ENCODE assay signal across 18 cellular contexts in the genomic region with DNA sequence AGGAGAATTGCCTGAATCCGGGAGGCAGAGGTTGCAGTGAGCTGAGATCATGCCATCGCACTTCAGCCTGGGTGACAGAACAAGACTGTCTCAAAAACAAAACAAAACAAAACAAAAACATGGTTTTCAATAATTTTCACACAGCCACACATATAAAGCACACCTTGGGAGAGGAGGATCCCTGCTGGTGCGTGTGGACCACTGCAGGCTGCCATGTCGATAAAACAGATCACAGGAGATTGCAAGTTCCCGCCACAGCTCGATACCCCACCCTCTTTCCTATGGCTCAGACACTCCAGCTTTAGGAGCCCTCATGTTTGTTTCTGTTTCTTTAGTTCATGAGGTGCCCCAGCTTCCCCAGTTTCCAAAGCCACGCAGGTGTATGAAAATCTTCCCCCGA. TPM values are rescaled to one million over a fixed set of nuclear protein-coding genes. Genes with fewer than 3 reads are reported as not detected.
A peak's percentile ranks its signal among the peaks of the same experiment; 100 is the strongest.
DNase-seq lines count a peak whose midpoint lies in the region; ATAC-seq and TF ChIP-seq lines count a peak whose summit lies in the region.
"Had no signal": no experiment of that assay in that cellular context is flagged by ENCODE, and none has a peak within 500 bp of the region (broad histone marks: within the 10 kb centered on the region; RNA-seq: fewer than 3 reads in every experiment).

No MANE protein-coding gene starts in this region.

- no peaks in the 10 kb centered on the region; the same call in 1 of the 2 replicates for H3K9me3 Mint-ChIP-seq in HFFc6

- H3K4me3 ChIP-seq in OCI-LY3 (ENCODE audit: low read length), result no peak overlapping the region
- H3K4me3 ChIP-seq in esophagus squamous epithelium, result no peak overlapping the region
- no peak overlapping the region for H3K4me3 ChIP-seq in retinal pigment epithelial cell (ENCODE audit: low read length)
- H3K4me3 ChIP-seq: BLaER1 treated with 17β-estradiol and CSF1 and Interleukin-3, amounts not matched to agents 10 nM and 100 nM; HAP-1; MG63 had no signal

- H3K4me1 Mint-ChIP-seq in HFFc6 (ENCODE audit: low read depth), result peaks cover 41% of the 10 kb centered on the region

- H3K4me2 ChIP-seq in OCI-LY3 (ENCODE audit: low read length), result peak overlapping the region; percentile 13
- H3K4me2 ChIP-seq: BLaER1 treated with 17β-estradiol and CSF1 and Interleukin-3, amounts not matched to agents 10 nM and 100 nM; KMS-11 had no signal

- no peak overlapping the region for H3K9ac ChIP-seq in OCI-LY3 (ENCODE audit: low read length)
- H3K9ac ChIP-seq: BLaER1 treated with 17β-estradiol and CSF1 and Interleukin-3, amounts not matched to agents 10 nM and 100 nM; KMS-11 had no signal

- H3K79me2 ChIP-seq in OCI-LY3 (ENCODE audit: low read length), result no peaks in the 10 kb centered on the region

- H3K27ac Mint-ChIP-seq in HFFc6, result no peak overlapping the region

- H3K9me3 ChIP-seq in OCI-LY3 (ENCODE audit: insufficient read depth, low read length) (no peaks in the 10 kb centered on the region), esophagus squamous epithelium (no peaks in the 10 kb centered on the region)
- H3K9me3 ChIP-seq: HAP-1, MG63 had no signal

- H3K36me3 ChIP-seq in OCI-LY3 (replicated peaks; ENCODE audit: low read depth, low read length), result no peaks in the 10 kb centered on the region
- H3K36me3 ChIP-seq in esophagus squamous epithelium, result no peaks in the 10 kb centered on the region
- H3K36me3 ChIP-seq: BLaER1 treated with 17β-estradiol and CSF1 and Interleukin-3, amounts not matched to agents 10 nM and 100 nM; HAP-1; MG63 had no signal

- H3K36me3 Mint-ChIP-seq in HFFc6 (ENCODE audit: low read depth), result peaks cover 9% of the 10 kb centered on the region

- TF ChIP-seq POLR2A in esophagus squamous epithelium (IDR thresholded peaks at IDR 0.05), result no peak

- peak overlapping the region; percentile 54 for H2AFZ ChIP-seq in OCI-LY3 (ENCODE audit: low read depth, low read length)

- ATAC-seq in esophagus mucosa (no peak), HG02642 (IDR thresholded peaks at IDR 0.05; ENCODE audit: poor library complexity, unreplicated experiment) (no peak)

- H3K27me3 Mint-ChIP-seq in HFFc6 (ENCODE audit: insufficient read depth), result peaks cover 7% of the 10 kb centered on the region; the same call in 1 of the 2 replicates

- H3K27me3 ChIP-seq in OCI-LY3 (ENCODE audit: low read depth, low read length) (no peaks in the 10 kb centered on the region), esophagus squamous epithelium (no peaks in the 10 kb centered on the region)
- H3K27me3 ChIP-seq: BLaER1 treated with 17β-estradiol and CSF1 and Interleukin-3, amounts not matched to agents 10 nM and 100 nM; MG63 had no signal

- H3K27ac ChIP-seq in OCI-LY3 (ENCODE audit: low read length) (no peak overlapping the region), esophagus squamous epithelium (peak overlapping the region; percentile 36 to 75 (median 60))
- H3K27ac ChIP-seq: BLaER1 treated with 17β-estradiol and CSF1 and Interleukin-3, amounts not matched to agents 10 nM and 100 nM; HL-60; KMS-11 had no signal

- intact Hi-C loops in esophagus squamous epithelium (cut with DNase I), result no loop called here

- peaks cover 40% of the 10 kb centered on the region for H3K4me1 ChIP-seq in OCI-LY3 (ENCODE audit: low read length)
- peaks cover 15 to 91% (median 31%) of the 10 kb centered on the region in 3 donors for H3K4me1 ChIP-seq in esophagus squamous epithelium
- H3K4me1 ChIP-seq: HAP-1 had no signal

- peak; percentile 22; the same call in 1 of the 2 replicates for TF ChIP-seq CTCF in HFFc6 (IDR thresholded peaks at IDR 0.05)
- peak; percentile 48 for TF ChIP-seq CTCF in OCI-LY3 (IDR thresholded peaks at IDR 0.05; ENCODE audit: low read depth, low read length)
- no peak for TF ChIP-seq CTCF in esophagus squamous epithelium (IDR thresholded peaks at IDR 0.05)
- peak; percentile 3 for TF ChIP-seq CTCF in retinal pigment epithelial cell (conservative IDR thresholded peaks at IDR 0.05; ENCODE audit: low read depth, low read length)

- 42 to 45% methylated on average over 8 of the region's 8 CpGs for WGBS in esophagus squamous epithelium, 2 donors

- H3K4me3 Mint-ChIP-seq in HFFc6, result no peak overlapping the region

- no peaks in the 10 kb centered on the region for H4K20me1 ChIP-seq in OCI-LY3 (ENCODE audit: insufficient read depth, low read length)
- H4K20me1 ChIP-seq: BLaER1 treated with 17β-estradiol and CSF1 and Interleukin-3, amounts not matched to agents 10 nM and 100 nM had no signal

- DNase-seq in HFFc6 (no peak), esophagus squamous epithelium (lab: John Stamatoyannopoulos, UW) (no peak), retinal pigment epithelial cell (ENCODE audit: low read depth) (no peak), D341Med (ENCODE audit: low spot score) (no peak)
- DNase-seq: DMS 273 treated with DMSO at 0.1 percent for 48 hours, MG63, NCI-H1105 treated with DMSO at 0.1 percent for 48 hours, SIG-M5, SW 1271 had no signal

RNA-seq across cellular contexts. Expression of gene CLDN24, which starts 31.3 kb away (rescaled TPM):
- total RNA-seq in HFFc6 (2021; fragmentation: NEBNext Ultra II Directional; extraction: Animal tissue kit (Norgen Biotek cat#: 25700)), result not detected
- total RNA-seq in esophagus squamous epithelium, result not detected
- 1.2 TPM for total RNA-seq in esophagus mucosa
- total RNA-seq: Daoy, RPMI7951 had no signal

RNA-seq across cellular contexts. Expression of gene CLDN22, which starts 33.5 kb away (rescaled TPM):
- total RNA-seq in HFFc6 (2021; fragmentation: NEBNext Ultra II Directional; extraction: Animal tissue kit (Norgen Biotek cat#: 25700)), result not detected
- under 1 TPM in 1 of 4 donors, not detected in 3; 0.85 TPM for total RNA-seq in esophagus squamous epithelium
- total RNA-seq in esophagus mucosa, result 0.16 TPM
- total RNA-seq: Daoy, RPMI7951 had no signal

Comparison
In these comparisons a context has a peak if more than half of its experiments do, and no peak if none do; other contexts are left out.
1. CTCF ChIP-seq: peak in HFFc6 (single experiment), OCI-LY3 (single experiment) and retinal pigment epithelial cell (single experiment); none in esophagus squamous epithelium (0 of 6).